Comparison of ENCODE assay signal across 1 cellular context in the genomic region with DNA sequence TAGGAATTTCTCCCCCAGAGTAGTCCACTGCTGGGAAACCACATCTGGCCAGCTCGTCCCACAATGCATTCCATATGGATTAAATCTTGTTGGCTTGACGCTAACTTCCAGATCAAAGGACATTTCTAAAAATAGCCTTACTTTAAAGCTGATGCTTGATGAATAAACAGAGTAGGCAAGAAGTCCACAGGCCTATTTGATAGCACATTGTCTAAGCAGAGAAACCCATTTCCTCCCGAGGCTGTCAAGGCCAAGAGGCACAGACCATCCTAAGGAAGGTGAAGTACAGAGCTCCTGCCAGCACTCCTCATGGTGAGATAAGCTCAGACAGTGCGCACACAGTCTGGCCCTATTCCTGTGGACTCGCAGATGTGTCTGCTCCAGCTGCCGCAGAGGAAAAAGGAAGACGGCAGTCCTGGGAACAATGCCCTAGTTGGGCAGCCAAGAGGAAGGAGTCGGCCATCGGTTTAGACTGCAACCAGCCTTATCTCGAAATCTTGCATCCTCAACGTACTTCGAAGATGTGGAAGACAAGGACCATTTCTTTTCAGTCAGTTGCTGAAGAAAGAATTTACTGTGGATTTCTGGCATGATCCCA.
TF ChIP-seq lines count a peak whose summit lies in the region.

No MANE protein-coding gene starts in this region.

TF ChIP-seq in HepG2, 621 proteins besides CTCF, POLR2A, EP300 and RAD21 (continued from another document and continues in another):
- TF ChIP-seq ETV5 (CRISPR knock-in tag; IDR thresholded peaks at IDR 0.05; ENCODE audit: borderline replicate concordance) = peak; percentile 39; the same call in 1 of the 2 replicates
- TF ChIP-seq FOXK1 (CRISPR knock-in tag; IDR thresholded peaks at IDR 0.05; ENCODE audit: borderline replicate concordance, low read depth) = peak; percentile 20; the same call in 1 of the 2 replicates
- no peak for TF ChIP-seq ZNF720 (CRISPR knock-in tag; IDR thresholded peaks at IDR 0.05)
- TF ChIP-seq FOXA3 (CRISPR knock-in tag; IDR thresholded peaks at IDR 0.05) = peak; percentile 72; the same call in 1 of the 2 replicates
- 0 out of 2 replicates have a peak, but pooled peaks have one; percentile 3 for TF ChIP-seq STAG1 (CRISPR knock-in tag; IDR thresholded peaks at IDR 0.05)
- TF ChIP-seq ZNF572 (CRISPR knock-in tag; IDR thresholded peaks at IDR 0.05) = no peak
- no peak for TF ChIP-seq ZNF558 (CRISPR knock-in tag; IDR thresholded peaks at IDR 0.05; ENCODE audit: borderline replicate concordance)
- 0 out of 2 replicates have a peak, but pooled peaks have one; percentile 20 for TF ChIP-seq TCF7L2 (IDR thresholded peaks at IDR 0.05; ENCODE audit: low read depth, low read length)
- TF ChIP-seq SALL2 (CRISPR knock-in tag; IDR thresholded peaks at IDR 0.05) = peak; percentile 79; the same call in 1 of the 2 replicates
- TF ChIP-seq ZNF343 (CRISPR knock-in tag; IDR thresholded peaks at IDR 0.05) = 0 out of 2 replicates have a peak, but pooled peaks have one; percentile 24
- TF ChIP-seq ZFX (CRISPR knock-in tag; IDR thresholded peaks at IDR 0.05; ENCODE audit: low read depth) = 0 out of 2 replicates have a peak, but pooled peaks have one; percentile 36
- TF ChIP-seq ZNF432 (CRISPR knock-in tag; IDR thresholded peaks at IDR 0.05; ENCODE audit: borderline replicate concordance) = no peak
- TF ChIP-seq, protein P1, sequence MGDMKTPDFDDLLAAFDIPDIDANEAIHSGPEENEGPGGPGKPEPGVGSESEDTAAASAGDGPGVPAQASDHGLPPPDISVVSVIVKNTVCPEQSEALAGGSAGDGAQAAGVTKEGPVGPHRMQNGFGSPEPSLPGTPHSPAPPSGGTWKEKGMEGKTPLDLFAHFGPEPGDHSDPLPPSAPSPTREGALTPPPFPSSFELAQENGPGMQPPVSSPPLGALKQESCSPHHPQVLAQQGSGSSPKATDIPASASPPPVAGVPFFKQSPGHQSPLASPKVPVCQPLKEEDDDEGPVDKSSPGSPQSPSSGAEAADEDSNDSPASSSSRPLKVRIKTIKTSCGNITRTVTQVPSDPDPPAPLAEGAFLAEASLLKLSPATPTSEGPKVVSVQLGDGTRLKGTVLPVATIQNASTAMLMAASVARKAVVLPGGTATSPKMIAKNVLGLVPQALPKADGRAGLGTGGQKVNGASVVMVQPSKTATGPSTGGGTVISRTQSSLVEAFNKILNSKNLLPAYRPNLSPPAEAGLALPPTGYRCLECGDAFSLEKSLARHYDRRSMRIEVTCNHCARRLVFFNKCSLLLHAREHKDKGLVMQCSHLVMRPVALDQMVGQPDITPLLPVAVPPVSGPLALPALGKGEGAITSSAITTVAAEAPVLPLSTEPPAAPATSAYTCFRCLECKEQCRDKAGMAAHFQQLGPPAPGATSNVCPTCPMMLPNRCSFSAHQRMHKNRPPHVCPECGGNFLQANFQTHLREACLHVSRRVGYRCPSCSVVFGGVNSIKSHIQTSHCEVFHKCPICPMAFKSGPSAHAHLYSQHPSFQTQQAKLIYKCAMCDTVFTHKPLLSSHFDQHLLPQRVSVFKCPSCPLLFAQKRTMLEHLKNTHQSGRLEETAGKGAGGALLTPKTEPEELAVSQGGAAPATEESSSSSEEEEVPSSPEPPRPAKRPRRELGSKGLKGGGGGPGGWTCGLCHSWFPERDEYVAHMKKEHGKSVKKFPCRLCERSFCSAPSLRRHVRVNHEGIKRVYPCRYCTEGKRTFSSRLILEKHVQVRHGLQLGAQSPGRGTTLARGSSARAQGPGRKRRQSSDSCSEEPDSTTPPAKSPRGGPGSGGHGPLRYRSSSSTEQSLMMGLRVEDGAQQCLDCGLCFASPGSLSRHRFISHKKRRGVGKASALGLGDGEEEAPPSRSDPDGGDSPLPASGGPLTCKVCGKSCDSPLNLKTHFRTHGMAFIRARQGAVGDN (CRISPR knock-in tag; IDR thresholded peaks at IDR 0.05) = peak; percentile 53
- peak; percentile 86 for TF ChIP-seq NCOA2 (CRISPR knock-in tag; IDR thresholded peaks at IDR 0.05)
- no peak for TF ChIP-seq PAF1 (CRISPR knock-in tag; IDR thresholded peaks at IDR 0.05)
- peak; percentile 87 for TF ChIP-seq SOX5 (CRISPR knock-in tag; IDR thresholded peaks at IDR 0.05; ENCODE audit: borderline replicate concordance)
- peak; percentile 69; the same call in 1 of the 2 replicates for TF ChIP-seq JUN (CRISPR knock-in tag; IDR thresholded peaks at IDR 0.05)
- TF ChIP-seq ZNF629 (CRISPR knock-in tag; conservative IDR thresholded peaks at IDR 0.05) = peak; percentile 70
- TF ChIP-seq TEAD3 (CRISPR knock-in tag; optimal IDR thresholded peaks at IDR 0.05; ENCODE audit: borderline replicate concordance) = peak; percentile 78
- no peak for TF ChIP-seq ZNF550 (CRISPR knock-in tag; IDR thresholded peaks at IDR 0.05; ENCODE audit: borderline replicate concordance)
- no peak for TF ChIP-seq ZNF138 (CRISPR knock-in tag; IDR thresholded peaks at IDR 0.05; ENCODE audit: low read depth)
- TF ChIP-seq, protein P2, sequence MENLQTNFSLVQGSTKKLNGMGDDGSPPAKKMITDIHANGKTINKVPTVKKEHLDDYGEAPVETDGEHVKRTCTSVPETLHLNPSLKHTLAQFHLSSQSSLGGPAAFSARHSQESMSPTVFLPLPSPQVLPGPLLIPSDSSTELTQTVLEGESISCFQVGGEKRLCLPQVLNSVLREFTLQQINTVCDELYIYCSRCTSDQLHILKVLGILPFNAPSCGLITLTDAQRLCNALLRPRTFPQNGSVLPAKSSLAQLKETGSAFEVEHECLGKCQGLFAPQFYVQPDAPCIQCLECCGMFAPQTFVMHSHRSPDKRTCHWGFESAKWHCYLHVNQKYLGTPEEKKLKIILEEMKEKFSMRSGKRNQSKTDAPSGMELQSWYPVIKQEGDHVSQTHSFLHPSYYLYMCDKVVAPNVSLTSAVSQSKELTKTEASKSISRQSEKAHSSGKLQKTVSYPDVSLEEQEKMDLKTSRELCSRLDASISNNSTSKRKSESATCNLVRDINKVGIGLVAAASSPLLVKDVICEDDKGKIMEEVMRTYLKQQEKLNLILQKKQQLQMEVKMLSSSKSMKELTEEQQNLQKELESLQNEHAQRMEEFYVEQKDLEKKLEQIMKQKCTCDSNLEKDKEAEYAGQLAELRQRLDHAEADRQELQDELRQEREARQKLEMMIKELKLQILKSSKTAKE (CRISPR knock-in tag; IDR thresholded peaks at IDR 0.05; ENCODE audit: borderline replicate concordance) = peak; percentile 26; the same call in 1 of the 2 replicates
- TF ChIP-seq ZNF781 (CRISPR knock-in tag; IDR thresholded peaks at IDR 0.05; ENCODE audit: borderline replicate concordance, not compliant biosample characterization) = no peak
- TF ChIP-seq, protein P3, sequence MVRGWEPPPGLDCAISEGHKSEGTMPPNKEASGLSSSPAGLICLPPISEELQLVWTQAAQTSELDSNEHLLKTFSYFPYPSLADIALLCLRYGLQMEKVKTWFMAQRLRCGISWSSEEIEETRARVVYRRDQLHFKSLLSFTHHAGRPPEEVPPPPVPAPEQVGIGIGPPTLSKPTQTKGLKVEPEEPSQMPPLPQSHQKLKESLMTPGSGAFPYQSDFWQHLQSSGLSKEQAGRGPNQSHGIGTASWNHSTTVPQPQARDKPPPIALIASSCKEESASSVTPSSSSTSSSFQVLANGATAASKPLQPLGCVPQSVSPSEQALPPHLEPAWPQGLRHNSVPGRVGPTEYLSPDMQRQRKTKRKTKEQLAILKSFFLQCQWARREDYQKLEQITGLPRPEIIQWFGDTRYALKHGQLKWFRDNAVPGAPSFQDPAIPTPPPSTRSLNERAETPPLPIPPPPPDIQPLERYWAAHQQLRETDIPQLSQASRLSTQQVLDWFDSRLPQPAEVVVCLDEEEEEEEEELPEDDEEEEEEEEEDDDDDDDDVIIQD (CRISPR knock-in tag; IDR thresholded peaks at IDR 0.05; ENCODE audit: low read depth) = peak; percentile 63; the same call in 1 of the 2 replicates
- 0 out of 2 replicates have a peak, but pooled peaks have one; percentile 62 for TF ChIP-seq ZBTB42 (CRISPR knock-in tag; IDR thresholded peaks at IDR 0.05)
- no peak for TF ChIP-seq TBL1XR1 (IDR thresholded peaks at IDR 0.05; ENCODE audit: borderline replicate concordance, low read length, partially characterized antibody)
- TF ChIP-seq RXRB (CRISPR knock-in tag; IDR thresholded peaks at IDR 0.05; ENCODE audit: borderline replicate concordance) = peak; percentile 60; the same call in 1 of the 2 replicates
- peak; percentile 32; the same call in 1 of the 2 replicates for TF ChIP-seq FOXO1 (CRISPR knock-in tag; IDR thresholded peaks at IDR 0.05)
- TF ChIP-seq, protein P4, sequence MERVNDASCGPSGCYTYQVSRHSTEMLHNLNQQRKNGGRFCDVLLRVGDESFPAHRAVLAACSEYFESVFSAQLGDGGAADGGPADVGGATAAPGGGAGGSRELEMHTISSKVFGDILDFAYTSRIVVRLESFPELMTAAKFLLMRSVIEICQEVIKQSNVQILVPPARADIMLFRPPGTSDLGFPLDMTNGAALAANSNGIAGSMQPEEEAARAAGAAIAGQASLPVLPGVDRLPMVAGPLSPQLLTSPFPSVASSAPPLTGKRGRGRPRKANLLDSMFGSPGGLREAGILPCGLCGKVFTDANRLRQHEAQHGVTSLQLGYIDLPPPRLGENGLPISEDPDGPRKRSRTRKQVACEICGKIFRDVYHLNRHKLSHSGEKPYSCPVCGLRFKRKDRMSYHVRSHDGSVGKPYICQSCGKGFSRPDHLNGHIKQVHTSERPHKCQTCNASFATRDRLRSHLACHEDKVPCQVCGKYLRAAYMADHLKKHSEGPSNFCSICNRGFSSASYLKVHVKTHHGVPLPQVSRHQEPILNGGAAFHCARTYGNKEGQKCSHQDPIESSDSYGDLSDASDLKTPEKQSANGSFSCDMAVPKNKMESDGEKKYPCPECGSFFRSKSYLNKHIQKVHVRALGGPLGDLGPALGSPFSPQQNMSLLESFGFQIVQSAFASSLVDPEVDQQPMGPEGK (CRISPR knock-in tag; IDR thresholded peaks at IDR 0.05) = peak; percentile 7; the same call in 1 of the 2 replicates
- TF ChIP-seq, protein P5, sequence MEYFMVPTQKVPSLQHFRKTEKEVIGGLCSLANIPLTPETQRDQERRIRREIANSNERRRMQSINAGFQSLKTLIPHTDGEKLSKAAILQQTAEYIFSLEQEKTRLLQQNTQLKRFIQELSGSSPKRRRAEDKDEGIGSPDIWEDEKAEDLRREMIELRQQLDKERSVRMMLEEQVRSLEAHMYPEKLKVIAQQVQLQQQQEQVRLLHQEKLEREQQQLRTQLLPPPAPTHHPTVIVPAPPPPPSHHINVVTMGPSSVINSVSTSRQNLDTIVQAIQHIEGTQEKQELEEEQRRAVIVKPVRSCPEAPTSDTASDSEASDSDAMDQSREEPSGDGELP (IDR thresholded peaks at IDR 0.05; ENCODE audit: borderline replicate concordance, low read depth) = peak; percentile 21; the same call in 1 of the 2 replicates
- TF ChIP-seq PTBP1 (IDR thresholded peaks at IDR 0.05; ENCODE audit: low read depth, low read length, poor library complexity, severe bottlenecking) = no peak
- peak; percentile 41; the same call in 1 of the 2 replicates for TF ChIP-seq NCOR1 (IDR thresholded peaks at IDR 0.05; ENCODE audit: borderline replicate concordance, low read length)
- TF ChIP-seq ZNF501 (CRISPR knock-in tag; IDR thresholded peaks at IDR 0.05) = 0 out of 2 replicates have a peak, but pooled peaks have one; percentile 61
- no peak for TF ChIP-seq MBNL3 (CRISPR knock-in tag; conservative IDR thresholded peaks at IDR 0.05)
- TF ChIP-seq, protein P6, sequence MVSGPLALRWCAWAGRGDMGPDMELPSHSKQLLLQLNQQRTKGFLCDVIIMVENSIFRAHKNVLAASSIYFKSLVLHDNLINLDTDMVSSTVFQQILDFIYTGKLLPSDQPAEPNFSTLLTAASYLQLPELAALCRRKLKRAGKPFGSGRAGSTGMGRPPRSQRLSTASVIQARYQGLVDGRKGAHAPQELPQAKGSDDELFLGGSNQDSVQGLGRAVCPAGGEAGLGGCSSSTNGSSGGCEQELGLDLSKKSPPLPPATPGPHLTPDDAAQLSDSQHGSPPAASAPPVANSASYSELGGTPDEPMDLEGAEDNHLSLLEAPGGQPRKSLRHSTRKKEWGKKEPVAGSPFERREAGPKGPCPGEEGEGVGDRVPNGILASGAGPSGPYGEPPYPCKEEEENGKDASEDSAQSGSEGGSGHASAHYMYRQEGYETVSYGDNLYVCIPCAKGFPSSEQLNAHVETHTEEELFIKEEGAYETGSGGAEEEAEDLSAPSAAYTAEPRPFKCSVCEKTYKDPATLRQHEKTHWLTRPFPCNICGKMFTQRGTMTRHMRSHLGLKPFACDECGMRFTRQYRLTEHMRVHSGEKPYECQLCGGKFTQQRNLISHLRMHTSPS (CRISPR knock-in tag; IDR thresholded peaks at IDR 0.05; ENCODE audit: low read depth) = no peak
- TF ChIP-seq, protein P7, sequence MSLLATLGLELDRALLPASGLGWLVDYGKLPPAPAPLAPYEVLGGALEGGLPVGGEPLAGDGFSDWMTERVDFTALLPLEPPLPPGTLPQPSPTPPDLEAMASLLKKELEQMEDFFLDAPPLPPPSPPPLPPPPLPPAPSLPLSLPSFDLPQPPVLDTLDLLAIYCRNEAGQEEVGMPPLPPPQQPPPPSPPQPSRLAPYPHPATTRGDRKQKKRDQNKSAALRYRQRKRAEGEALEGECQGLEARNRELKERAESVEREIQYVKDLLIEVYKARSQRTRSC (CRISPR knock-in tag; IDR thresholded peaks at IDR 0.05; ENCODE audit: low read depth) = no peak
- 0 out of 2 replicates have a peak, but pooled peaks have one; percentile 28 for TF ChIP-seq ZNF264 (CRISPR knock-in tag; IDR thresholded peaks at IDR 0.05)
- 0 out of 2 replicates have a peak, but pooled peaks have one; percentile 42 for TF ChIP-seq TOPORS (CRISPR knock-in tag; IDR thresholded peaks at IDR 0.05)
- TF ChIP-seq, protein P8, sequence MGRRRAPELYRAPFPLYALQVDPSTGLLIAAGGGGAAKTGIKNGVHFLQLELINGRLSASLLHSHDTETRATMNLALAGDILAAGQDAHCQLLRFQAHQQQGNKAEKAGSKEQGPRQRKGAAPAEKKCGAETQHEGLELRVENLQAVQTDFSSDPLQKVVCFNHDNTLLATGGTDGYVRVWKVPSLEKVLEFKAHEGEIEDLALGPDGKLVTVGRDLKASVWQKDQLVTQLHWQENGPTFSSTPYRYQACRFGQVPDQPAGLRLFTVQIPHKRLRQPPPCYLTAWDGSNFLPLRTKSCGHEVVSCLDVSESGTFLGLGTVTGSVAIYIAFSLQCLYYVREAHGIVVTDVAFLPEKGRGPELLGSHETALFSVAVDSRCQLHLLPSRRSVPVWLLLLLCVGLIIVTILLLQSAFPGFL (CRISPR knock-in tag; IDR thresholded peaks at IDR 0.05) = no peak
- TF ChIP-seq NR2F6 (IDR thresholded peaks at IDR 0.05) = 0 out of 2 replicates have a peak, but pooled peaks have one; percentile 18
- TF ChIP-seq NR2F6 (CRISPR knock-in tag; IDR thresholded peaks at IDR 0.05) = peak; percentile 13; the same call in 1 of the 2 replicates
- peak; percentile 62; the same call in 1 of the 2 replicates for TF ChIP-seq ISL2 (CRISPR knock-in tag; IDR thresholded peaks at IDR 0.05)
- TF ChIP-seq HMG20A (CRISPR knock-in tag; IDR thresholded peaks at IDR 0.05; ENCODE audit: borderline replicate concordance) = peak; percentile 68; the same call in 1 of the 2 replicates
- no peak for TF ChIP-seq ZC3H4 (CRISPR knock-in tag; IDR thresholded peaks at IDR 0.05; ENCODE audit: borderline replicate concordance)
- 0 out of 2 replicates have a peak, but pooled peaks have one; percentile 15 for TF ChIP-seq NR2C2 (CRISPR knock-in tag; IDR thresholded peaks at IDR 0.05; ENCODE audit: borderline replicate concordance)
